8 cellular contexts compared by ENCODE assay signal in the genomic region with DNA sequence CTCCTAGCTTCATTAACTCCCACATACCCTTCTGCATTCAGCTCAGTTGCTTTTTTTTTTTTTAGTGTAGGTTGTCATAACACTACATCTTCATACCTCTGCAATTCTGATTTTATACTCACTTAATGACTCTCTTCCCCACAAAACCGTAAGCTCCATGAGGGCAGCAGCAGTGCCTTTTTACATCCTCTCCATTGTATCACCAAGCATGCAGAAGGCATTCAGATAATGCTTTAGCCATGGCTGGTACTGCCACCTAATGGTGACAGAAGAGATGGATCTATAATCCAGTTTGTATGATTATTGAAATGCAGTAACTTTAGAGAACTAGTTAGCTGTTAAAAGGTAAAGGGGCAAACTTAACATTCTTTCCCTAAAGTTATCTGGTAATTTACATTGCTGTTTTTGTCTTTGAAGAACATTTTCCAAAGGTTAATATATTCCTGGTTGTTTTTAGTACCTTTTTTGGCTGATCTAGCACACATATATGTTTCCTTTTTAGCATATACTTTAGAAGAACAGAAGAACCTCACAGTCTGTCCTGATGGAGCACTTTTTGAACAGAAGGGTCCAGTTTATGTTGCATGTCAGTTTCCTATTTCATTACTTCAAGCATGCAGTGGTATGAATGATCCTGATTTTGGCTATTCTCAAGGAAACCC. TPM values are rescaled to one million over a fixed set of nuclear protein-coding genes. Genes with fewer than 3 reads are reported as not detected.
DNase-seq lines count a peak whose midpoint lies in the region; ATAC-seq and TF ChIP-seq lines count a peak whose summit lies in the region.

No MANE protein-coding gene starts in this region.

- H3K27me3 ChIP-seq in HL-60 (ENCODE audit: insufficient read depth, poor library complexity, severe bottlenecking) = no peaks in the 10 kb centered on the region
- no peaks in the 10 kb centered on the region for H3K27me3 ChIP-seq in right atrium auricular region

- no peak overlapping the region for H3K27ac ChIP-seq in HL-60 (replicated peaks)
- no peak overlapping the region for H3K27ac ChIP-seq in right atrium auricular region

- H3K4me1 ChIP-seq in right atrium auricular region = no peaks in the 10 kb centered on the region

- H3K36me3 Mint-ChIP-seq in activated CD8-positive, alpha-beta memory T cell treated with anti-CD3 and anti-CD28 coated beads, Interleukin-2, amount 10 ng/mL, durations not matched to agents 7 days and 5 days = peaks cover 55% of the 10 kb centered on the region
- H3K36me3 Mint-ChIP-seq in activated naive CD8-positive, alpha-beta T cell treated with anti-CD3 and anti-CD28 coated beads for 36 hours = peaks cover 51% of the 10 kb centered on the region

- H3K27me3 Mint-ChIP-seq in activated CD8-positive, alpha-beta memory T cell treated with anti-CD3 and anti-CD28 coated beads, Interleukin-2, amount 10 ng/mL, durations not matched to agents 7 days and 5 days = no peaks in the 10 kb centered on the region
- H3K27me3 Mint-ChIP-seq in activated naive CD8-positive, alpha-beta T cell treated with anti-CD3 and anti-CD28 coated beads for 36 hours = no peaks in the 10 kb centered on the region

- CTCF ChIA-PET in activated CD8-positive, alpha-beta memory T cell treated with anti-CD3 and anti-CD28 coated beads, Interleukin-2, amount 10 ng/mL, durations not matched to agents 7 days and 5 days (lab: Charles Lee) = interaction anchor here (0.6 to 2.7 kb wide), 24 partner anchors 10 to 487 kb away, joined by 3 to 24 read pairs (median 3); partner anchors contain the start of genes ATP1B3 and RNF7

- peaks cover 5% of the 10 kb centered on the region for H3K9me3 Mint-ChIP-seq in activated CD8-positive, alpha-beta memory T cell treated with anti-CD3 and anti-CD28 coated beads, Interleukin-2, amount 10 ng/mL, durations not matched to agents 7 days and 5 days (ENCODE audit: low read depth)
- peaks cover 4% of the 10 kb centered on the region for H3K9me3 Mint-ChIP-seq in activated naive CD8-positive, alpha-beta T cell treated with anti-CD3 and anti-CD28 coated beads for 36 hours

- peaks cover 9% of the 10 kb centered on the region for H3K4me1 Mint-ChIP-seq in activated CD8-positive, alpha-beta memory T cell treated with anti-CD3 and anti-CD28 coated beads, Interleukin-2, amount 10 ng/mL, durations not matched to agents 7 days and 5 days
- peaks cover 2% of the 10 kb centered on the region for H3K4me1 Mint-ChIP-seq in activated naive CD8-positive, alpha-beta T cell treated with anti-CD3 and anti-CD28 coated beads for 36 hours

- peak; percentile 78 for ATAC-seq in activated CD8-positive, alpha-beta memory T cell treated with anti-CD3 and anti-CD28 coated beads, Interleukin-2, amount 10 ng/mL, durations not matched to agents 7 days and 5 days
- no peak for ATAC-seq in HG02840 (IDR thresholded peaks at IDR 0.05; ENCODE audit: low FRiP score, unreplicated experiment)

- peaks cover 34% of the 10 kb centered on the region for H3K36me3 ChIP-seq in right atrium auricular region

- peak; percentile 85 for TF ChIP-seq CTCF in HL-60 (IDR thresholded peaks at IDR 0.05; ENCODE audit: insufficient read depth, low read length)
- peak; percentile 27 to 68 for TF ChIP-seq CTCF in right atrium auricular region (IDR thresholded peaks at IDR 0.05)

- H3K27ac Mint-ChIP-seq in activated CD8-positive, alpha-beta memory T cell treated with anti-CD3 and anti-CD28 coated beads, Interleukin-2, amount 10 ng/mL, durations not matched to agents 7 days and 5 days = peak overlapping the region; percentile 50
- peak overlapping the region; percentile 10 for H3K27ac Mint-ChIP-seq in activated naive CD8-positive, alpha-beta T cell treated with anti-CD3 and anti-CD28 coated beads for 36 hours

- no peak overlapping the region for H3K4me3 Mint-ChIP-seq in activated CD8-positive, alpha-beta memory T cell treated with anti-CD3 and anti-CD28 coated beads, Interleukin-2, amount 10 ng/mL, durations not matched to agents 7 days and 5 days
- no peak overlapping the region for H3K4me3 Mint-ChIP-seq in activated naive CD8-positive, alpha-beta T cell treated with anti-CD3 and anti-CD28 coated beads for 36 hours

- H3K4me3 ChIP-seq in HL-60 (replicated peaks; ENCODE audit: insufficient read depth, low read length) = no peak overlapping the region
- no peak overlapping the region for H3K4me3 ChIP-seq in right atrium auricular region

- peak; percentile 69 for DNase-seq in activated CD8-positive, alpha-beta memory T cell treated with anti-CD3 and anti-CD28 coated beads, Interleukin-2, amount 10 ng/mL, durations not matched to agents 7 days and 5 days
- DNase-seq in activated CD8-positive, alpha-beta memory T cell treated with anti-CD3 and anti-CD28 coated beads for 24 hours = no peak
- DNase-seq in HL-60 (ENCODE audit: low read depth in 1 of 2, low spot score in 1 of 2) (peak; percentile 55 to 72), OCI-M1 (lab: John Stamatoyannopoulos, UW) (peak; percentile 84), right atrium auricular region (ENCODE audit: low spot score) (no peak)
- DNase-seq in activated naive CD8-positive, alpha-beta T cell treated with anti-CD3 and anti-CD28 coated beads for 36 hours = peak; percentile 17
- peak in 3 of 4 experiments; percentile 11 to 18 (median 12) for DNase-seq in stimulated activated CD4-positive, alpha-beta T cell treated with anti-CD3 and anti-CD28 coated beads, Interleukin-1b, Interleukin-23, amount 100 ng/mL, for 24 hours (ENCODE audit: low read depth in 4 of 4, low spot score in 1 of 4)

- no peaks in the 10 kb centered on the region for H3K9me3 ChIP-seq in right atrium auricular region

RNA-seq across cellular contexts. Expression of gene ATP1B3, which starts 36.8 kb away (rescaled TPM):
- 100 to 1,000 TPM in 1 of 2 experiments, 10 to 100 TPM in 1; 94.9 to 135 TPM for total RNA-seq in activated CD8-positive, alpha-beta memory T cell treated with anti-CD3 and anti-CD28 coated beads, Interleukin-2, amount 10 ng/mL, durations not matched to agents 7 days and 5 days
- total RNA-seq in activated naive CD8-positive, alpha-beta T cell treated with anti-CD3 and anti-CD28 coated beads for 36 hours = 100 to 1,000 TPM; 143 to 157 TPM
- total RNA-seq in right atrium auricular region = 10 to 100 TPM; 33.7 to 44.7 TPM

Comparison
In these comparisons a context has a peak if more than half of its experiments do, and no peak if none do; other contexts are left out.
1. DNase-seq: peak in activated CD8-positive, alpha-beta memory T cell treated with anti-CD3 and anti-CD28 coated beads, Interleukin-2, amount 10 ng/mL, durations not matched to agents 7 days and 5 days (single experiment), HL-60 (2 of 2), OCI-M1 (single experiment), activated naive CD8-positive, alpha-beta T cell treated with anti-CD3 and anti-CD28 coated beads for 36 hours (single experiment) and stimulated activated CD4-positive, alpha-beta T cell treated with anti-CD3 and anti-CD28 coated beads, Interleukin-1b, Interleukin-23, amount 100 ng/mL, for 24 hours (3 of 4); none in activated CD8-positive, alpha-beta memory T cell treated with anti-CD3 and anti-CD28 coated beads for 24 hours (single experiment) and right atrium auricular region (single experiment).